31 cellular contexts compared by ENCODE assay signal in genomic region chr20:17756529-17756928, GRCh38. TPM values are rescaled to one million over a fixed set of nuclear protein-coding genes. Genes with fewer than 3 reads are reported as not detected.
DNase-seq lines count a peak whose midpoint lies in the region; ATAC-seq, FAIRE-seq and TF ChIP-seq lines count a peak whose summit lies in the region.
"Had no signal": no experiment of that assay in that cellular context is flagged by ENCODE, and none has a peak within 500 bp of the region (broad histone marks: within the 10 kb centered on the region; RNA-seq: fewer than 3 reads in every experiment).

No MANE protein-coding gene starts in this region.

- H3K4me3 Mint-ChIP-seq in neural crest cell, result no peak overlapping the region
- H3K4me3 Mint-ChIP-seq in stimulated activated memory B cell treated with anti-CD40 and anti-IgM and Interleukin-4, amounts not matched to agents 10 μg/mL and 1 μg/mL and 100 μg/mL, for 72 hours, result no peak overlapping the region
- H3K4me3 Mint-ChIP-seq: CD14-positive monocyte; CD4-positive, alpha-beta memory T cell; CD4-positive, CD25-positive, alpha-beta regulatory T cell; CD8-positive, alpha-beta memory T cell had no signal

- POLR2A ChIA-PET in HepG2 (lab: Yijun Ruan, JAX), result no interaction called here

- BruUV-seq in HepG2 (replicated peaks; lab: Mats Ljungman, UMichigan), result no TSS peak

- no peaks in the 10 kb centered on the region for H3K36me3 ChIP-seq in HepG2 (replicated peaks in 1 of 2; ENCODE audit: control insufficient read depth in 1 of 2, insufficient read depth in 2 of 2, low read length in 2 of 2)
- no peaks in the 10 kb centered on the region for H3K36me3 ChIP-seq in right lobe of liver
- no peaks in the 10 kb centered on the region for H3K36me3 ChIP-seq in SJCRH30
- H3K36me3 ChIP-seq: BE2C, BLaER1 had no signal

- no peaks in the 10 kb centered on the region for H3K79me2 ChIP-seq in HepG2 (ENCODE audit: insufficient read depth, low read length)

- DNase-seq in HepG2 (ENCODE audit: low spot score) (no peak), right lobe of liver (no peak), neural crest cell (ENCODE audit: low read depth, low spot score) (no peak), NCI-H1105 treated with DMSO at 0.1 percent for 48 hours (lab: John Stamatoyannopoulos, UW) (no peak), SJCRH30 (no peak)
- DNase-seq: 8988T; ACHN; BE2C; C1 segment of cervical spinal cord; CD4-positive, alpha-beta memory T cell; CD4-positive, CD25-positive, alpha-beta regulatory T cell; CD8-positive, alpha-beta memory T cell; COR-L47; DMS 273 treated with DMSO at 0.1 percent for 48 hours; DMS153; DMS53; DMS79; DND-41; EL; GDM1 had no signal

- peaks cover 2% of the 10 kb centered on the region for H3K4me1 Mint-ChIP-seq in neural crest cell
- no peaks in the 10 kb centered on the region for H3K4me1 Mint-ChIP-seq in stimulated activated memory B cell treated with anti-CD40 and anti-IgM and Interleukin-4, amounts not matched to agents 10 μg/mL and 1 μg/mL and 100 μg/mL, for 72 hours
- H3K4me1 Mint-ChIP-seq: CD14-positive monocyte; CD4-positive, alpha-beta memory T cell; CD4-positive, CD25-positive, alpha-beta regulatory T cell; CD8-positive, alpha-beta memory T cell had no signal

- H3K27me3 Mint-ChIP-seq in neural crest cell (ENCODE audit: low read depth), result peaks cover 38% of the 10 kb centered on the region
- H3K27me3 Mint-ChIP-seq in stimulated activated memory B cell treated with anti-CD40 and anti-IgM and Interleukin-4, amounts not matched to agents 10 μg/mL and 1 μg/mL and 100 μg/mL, for 72 hours, result peaks cover 10% of the 10 kb centered on the region

- H3K9me3 ChIP-seq in HepG2 (ENCODE audit: low read length) (0 out of 2 replicates have a peak, but pooled peaks cover 9% of the 10 kb centered on the region), right lobe of liver (no peaks in the 10 kb centered on the region), SJCRH30 (replicated peaks) (no peaks in the 10 kb centered on the region)
- H3K9me3 ChIP-seq: BE2C had no signal

- H3K4me3 ChIP-seq in HepG2 (replicated peaks in 1 of 3; ENCODE audit: insufficient read depth in 1 of 3, low read depth in 2 of 3, low read length in 3 of 3), result no peak overlapping the region
- no peak overlapping the region for H3K4me3 ChIP-seq in right lobe of liver
- H3K4me3 ChIP-seq in SJCRH30, result no peak overlapping the region
- H3K4me3 ChIP-seq: BLaER1, GM12878 had no signal

- peaks cover 12% of the 10 kb centered on the region for H3K4me1 ChIP-seq in HepG2 (ENCODE audit: insufficient read depth, low read length)
- no peaks in the 10 kb centered on the region for H3K4me1 ChIP-seq in right lobe of liver
- H3K4me1 ChIP-seq in SJCRH30, result no peaks in the 10 kb centered on the region
- H3K4me1 ChIP-seq: BE2C, BLaER1 had no signal

- H3K27me3 ChIP-seq in HepG2 (ENCODE audit: control insufficient read depth in 1 of 2, insufficient read depth in 2 of 2, low read length in 2 of 2) (peaks cover 5 to 40% of the 10 kb centered on the region in 2 experiments; a peak in 4 of 5 replicates), right lobe of liver (no peaks in the 10 kb centered on the region), SJCRH30 (peaks cover 3% of the 10 kb centered on the region; the same call in 1 of the 2 replicates)
- H3K27me3 ChIP-seq: BLaER1 had no signal

- H3K27ac Mint-ChIP-seq in neural crest cell (ENCODE audit: unreplicated experiment), result peak overlapping the region; percentile 51
- no peak overlapping the region for H3K27ac Mint-ChIP-seq in stimulated activated memory B cell treated with anti-CD40 and anti-IgM and Interleukin-4, amounts not matched to agents 10 μg/mL and 1 μg/mL and 100 μg/mL, for 72 hours
- H3K27ac Mint-ChIP-seq: CD14-positive monocyte; CD4-positive, alpha-beta memory T cell; CD4-positive, CD25-positive, alpha-beta regulatory T cell; CD8-positive, alpha-beta memory T cell had no signal

- ATAC-seq in HepG2 (peak; percentile 53), right lobe of liver (no peak)
- ATAC-seq in stimulated activated memory B cell treated with anti-CD40 and anti-IgM and Interleukin-4, amounts not matched to agents 10 μg/mL and 1 μg/mL and 100 μg/mL, for 72 hours, result peak; percentile 22
- ATAC-seq: GM12878 had no signal

- 40% methylated on average over 6 of the region's 6 CpGs for WGBS in HepG2 (ENCODE audit: low lambda C conversion rate)
- WGBS in right lobe of liver (ENCODE audit: insufficient coverage, low coverage, low lambda C conversion rate, missing lambda C conversion rate), result 52% methylated on average over 5 of the region's 6 CpGs

- FAIRE-seq in HepG2 (lab: Jason Lieb, UNC), result no peak
- FAIRE-seq: A204.1, GM12878, GM12892, GM18507 had no signal

- peaks cover 4% of the 10 kb centered on the region for H3K36me3 Mint-ChIP-seq in neural crest cell (ENCODE audit: low read depth)
- peaks cover 7% of the 10 kb centered on the region for H3K36me3 Mint-ChIP-seq in stimulated activated memory B cell treated with anti-CD40 and anti-IgM and Interleukin-4, amounts not matched to agents 10 μg/mL and 1 μg/mL and 100 μg/mL, for 72 hours
- H3K36me3 Mint-ChIP-seq: CD14-positive monocyte; CD8-positive, alpha-beta memory T cell had no signal

- peaks cover 8% of the 10 kb centered on the region for H3K9me3 Mint-ChIP-seq in neural crest cell
- peaks cover 7% of the 10 kb centered on the region for H3K9me3 Mint-ChIP-seq in stimulated activated memory B cell treated with anti-CD40 and anti-IgM and Interleukin-4, amounts not matched to agents 10 μg/mL and 1 μg/mL and 100 μg/mL, for 72 hours

- TF ChIP-seq RAD21 in HepG2 (CRISPR knock-in tag; IDR thresholded peaks at IDR 0.05), result no peak

- TF ChIP-seq EP300 in HepG2 (IDR thresholded peaks at IDR 0.05; ENCODE audit: low read depth in 2 of 2, low read length in 2 of 2), result no peak
- TF ChIP-seq EP300 in HepG2 (CRISPR knock-in tag; IDR thresholded peaks at IDR 0.05; ENCODE audit: borderline replicate concordance), result no peak

- no peak for TF ChIP-seq CTCF in HepG2 (CRISPR knock-in tag; IDR thresholded peaks at IDR 0.05)
- TF ChIP-seq CTCF in right lobe of liver (IDR thresholded peaks at IDR 0.05), result no peak
- TF ChIP-seq CTCF in neural crest cell (conservative IDR thresholded peaks at IDR 0.05), result no peak

- H3K4me2 ChIP-seq in HepG2 (ENCODE audit: low read depth, low read length), result no peak overlapping the region
- H3K4me2 ChIP-seq: BLaER1 had no signal

- CTCF ChIA-PET in HepG2 (lab: Yijun Ruan, JAX; ENCODE audit: low intra/inter-chr PET ratio, low total read pairs), result no interaction called here

- in situ Hi-C loops in HepG2 (cut with HindIII; ENCODE audit: extremely low pct_ligation_motif_present, low pct_unique_long_range_greater_than_20kb), result no loop called here

- intact Hi-C loops in HepG2 (cut with micrococcal nuclease; ENCODE audit: unreplicated experiment) (no loop called here), right lobe of liver (cut with DNase I) (no loop called here)

- H2AFZ ChIP-seq in HepG2 (ENCODE audit: low read length), result no peak overlapping the region

- TF ChIP-seq POLR2A in HepG2 (IDR thresholded peaks at IDR 0.05; ENCODE audit: insufficient read depth in 1 of 2, low read depth in 2 of 2, low read length in 2 of 2) (no peak), right lobe of liver (IDR thresholded peaks at IDR 0.05) (no peak)

- no peaks in the 10 kb centered on the region for H4K20me1 ChIP-seq in HepG2 (ENCODE audit: insufficient read depth, low read length)
- H4K20me1 ChIP-seq: BLaER1 had no signal

- H3K9ac ChIP-seq in HepG2 (ENCODE audit: insufficient read depth, low read depth, low read length), result no peak overlapping the region
- H3K9ac ChIP-seq: BLaER1 had no signal

- H3K27ac ChIP-seq in HepG2 (ENCODE audit: extremely low read length, insufficient read depth, low read length) (no peak overlapping the region), right lobe of liver (no peak overlapping the region), SJCRH30 (no peak overlapping the region)
- H3K27ac ChIP-seq: BLaER1 had no signal

TF ChIP-seq in HepG2, 621 proteins besides CTCF, POLR2A, EP300 and RAD21 (continues in another document):
- TF ChIP-seq ZNF781 (CRISPR knock-in tag; IDR thresholded peaks at IDR 0.05; ENCODE audit: borderline replicate concordance, not compliant biosample characterization), result peak; percentile 26

RNA-seq across cellular contexts. Expression of gene BANF2, which starts 56.8 kb away (rescaled TPM):
- total RNA-seq in HepG2 (2016; rRNA removed; fragmentation: Illumina TruSeq; extraction: Trizol) (0.35 TPM in 1 of 2 replicates, not detected in the other), right lobe of liver (not detected), neural crest cell (not detected in 2 replicates)
- 0.53 TPM in 1 of 2 replicates, not detected in the other for total RNA-seq in HepG2 (2016; cell fraction: cytosol; rRNA removed; fragmentation: Illumina TruSeq; extraction: Trizol; ENCODE audit: low read depth)
- total RNA-seq in HepG2 (2016; cell fraction: insoluble cytoplasmic fraction; rRNA removed; fragmentation: Illumina TruSeq; extraction: Trizol), result not detected in 2 replicates
- total RNA-seq in HepG2 (2016; cell fraction: membrane; rRNA removed; fragmentation: Illumina TruSeq; extraction: Trizol), result not detected in 2 replicates
- not detected in 2 replicates for total RNA-seq in HepG2 (2016; cell fraction: nucleus; rRNA removed; fragmentation: Illumina TruSeq; extraction: Trizol)
- polyA plus RNA-seq in HepG2 (2011; rRNA removed), result not detected in 2 replicates
- not detected in 2 replicates for polyA plus RNA-seq in HepG2 (2011; cell fraction: cytosol; rRNA removed)
- not detected in 2 replicates for polyA plus RNA-seq in HepG2 (2011; cell fraction: nucleus; rRNA removed)
- not detected in 2 replicates for polyA plus RNA-seq in HepG2 (2012)
- not detected in 2 replicates for polyA plus RNA-seq in HepG2 (2016; cell fraction: cytosol; fragmentation: Illumina TruSeq; extraction: Trizol; ENCODE audit: low read depth)
- not detected in 2 replicates for polyA plus RNA-seq in HepG2 (2016; cell fraction: insoluble cytoplasmic fraction; fragmentation: Illumina TruSeq; extraction: Trizol; ENCODE audit: low read depth)
- polyA plus RNA-seq in HepG2 (2016; cell fraction: membrane; fragmentation: Illumina TruSeq; extraction: Trizol; ENCODE audit: low read depth), result not detected in 2 replicates
- not detected in 2 replicates for polyA plus RNA-seq in HepG2 (2016; cell fraction: nucleus; fragmentation: Illumina TruSeq; extraction: Trizol; ENCODE audit: insufficient read depth, low read depth)
- polyA minus RNA-seq in HepG2 (2011; rRNA and poly(A)+ RNA removed; ENCODE audit: low replicate concordance), result not detected in 2 replicates
- not detected in 2 replicates for polyA minus RNA-seq in HepG2 (2011; cell fraction: cytosol; rRNA and poly(A)+ RNA removed)
- polyA minus RNA-seq in HepG2 (2011; cell fraction: nucleus; rRNA and poly(A)+ RNA removed), result not detected in 2 replicates
- total RNA-seq in SJCRH30 (2014; rRNA removed; shearing (Covaris generic)), result not detected in 2 replicates
- total RNA-seq: A673; CD4-positive, alpha-beta memory T cell; CD4-positive, CD25-positive, alpha-beta regulatory T cell; CD8-positive, alpha-beta memory T cell; Daoy; G401; GM12878 had no signal
- polyA plus RNA-seq: AG04450; CD14-positive monocyte; CD4-positive, alpha-beta memory T cell; CD4-positive, CD25-positive, alpha-beta regulatory T cell; CD8-positive, alpha-beta memory T cell; GM12878 had no signal

Comparison
In these comparisons a context has a peak if more than half of its experiments do, and no peak if none do; other contexts are left out.
1. ATAC-seq: peak in HepG2 (single experiment) and stimulated activated memory B cell treated with anti-CD40 and anti-IgM and Interleukin-4, amounts not matched to agents 10 μg/mL and 1 μg/mL and 100 μg/mL, for 72 hours (single experiment); none in right lobe of liver (0 of 4).